ENCODE assay signal across 8 cellular contexts in genomic region chr6:11354019-11354418, GRCh38.
DNase-seq lines count a peak whose midpoint lies in the region; ATAC-seq and TF ChIP-seq lines count a peak whose summit lies in the region.

No MANE protein-coding gene starts in this region.

- H3K36me3 Mint-ChIP-seq in activated T-cell treated with anti-CD3 and anti-CD28 coated beads, Interleukin-2, amount 50 U/mL, for 4 hours (ENCODE audit: insufficient read depth): peaks cover 63% of the 10 kb centered on the region

- H3K9me3 Mint-ChIP-seq in activated T-cell treated with anti-CD3 and anti-CD28 coated beads, Interleukin-2, amount 50 U/mL, for 4 hours: no peaks in the 10 kb centered on the region

- ATAC-seq in HG03064 (IDR thresholded peaks at IDR 0.05; ENCODE audit: low read depth, unreplicated experiment) (peak; percentile 59), foreskin keratinocyte (peak; percentile 92), GM19023 (IDR thresholded peaks at IDR 0.05; ENCODE audit: unreplicated experiment) (no peak)
- peak; percentile 93 to 95 for ATAC-seq in activated T-cell treated with anti-CD3 and anti-CD28 coated beads, Interleukin-2, amount 50 U/mL, for 4 hours

- peaks cover 9% of the 10 kb centered on the region for H3K4me1 ChIP-seq in foreskin keratinocyte

- H3K4me3 Mint-ChIP-seq in activated T-cell treated with anti-CD3 and anti-CD28 coated beads, Interleukin-2, amount 50 U/mL, for 4 hours: peak overlapping the region; percentile 33

- H3K4me1 Mint-ChIP-seq in activated T-cell treated with anti-CD3 and anti-CD28 coated beads, Interleukin-2, amount 50 U/mL, for 4 hours (ENCODE audit: low read depth): peaks cover 86% of the 10 kb centered on the region

- no peaks in the 10 kb centered on the region for H3K27me3 Mint-ChIP-seq in activated T-cell treated with anti-CD3 and anti-CD28 coated beads, Interleukin-2, amount 50 U/mL, for 4 hours (ENCODE audit: low read depth)

- no peak overlapping the region for H3K4me3 ChIP-seq in AG10803 (ENCODE audit: low read length)

- peak overlapping the region; percentile 90 for H3K27ac ChIP-seq in foreskin keratinocyte

- TF ChIP-seq CTCF in AG10803 (conservative IDR thresholded peaks at IDR 0.05; ENCODE audit: low read length) (no peak), foreskin keratinocyte (conservative IDR thresholded peaks at IDR 0.05) (no peak)

- peak; percentile 8 for DNase-seq in AG10803 (ENCODE audit: low read depth)
- DNase-seq in activated T-cell treated with anti-CD3 and anti-CD28 coated beads, Interleukin-2, amount 50 U/mL, for 4 hours: peak; percentile 66
- DNase-seq in foreskin keratinocyte: peak; percentile 85 to 89
- DNase-seq in stimulated activated CD4-positive, alpha-beta T cell treated with anti-CD3 and anti-CD28 coated beads, Interleukin-1b, Interleukin-23, amount 100 ng/mL, for 4 hours (ENCODE audit: low read depth in 2 of 2): peak; percentile 52 to 64
- DNase-seq in COR-L47 (lab: John Stamatoyannopoulos, UW): no peak
- no peak for DNase-seq in SK-N-DZ (ENCODE audit: low spot score)

- H3K27me3 ChIP-seq in foreskin keratinocyte: no peaks in the 10 kb centered on the region

Comparison
In these comparisons a context has a peak if more than half of its experiments do, and no peak if none do; other contexts are left out.
1. DNase-seq: peak in AG10803 (single experiment), activated T-cell treated with anti-CD3 and anti-CD28 coated beads, Interleukin-2, amount 50 U/mL, for 4 hours (single experiment), foreskin keratinocyte (2 of 2) and stimulated activated CD4-positive, alpha-beta T cell treated with anti-CD3 and anti-CD28 coated beads, Interleukin-1b, Interleukin-23, amount 100 ng/mL, for 4 hours (2 of 2); none in COR-L47 (single experiment) and SK-N-DZ (single experiment).